ENCODE assay signal across 21 cellular contexts in the genomic region with DNA sequence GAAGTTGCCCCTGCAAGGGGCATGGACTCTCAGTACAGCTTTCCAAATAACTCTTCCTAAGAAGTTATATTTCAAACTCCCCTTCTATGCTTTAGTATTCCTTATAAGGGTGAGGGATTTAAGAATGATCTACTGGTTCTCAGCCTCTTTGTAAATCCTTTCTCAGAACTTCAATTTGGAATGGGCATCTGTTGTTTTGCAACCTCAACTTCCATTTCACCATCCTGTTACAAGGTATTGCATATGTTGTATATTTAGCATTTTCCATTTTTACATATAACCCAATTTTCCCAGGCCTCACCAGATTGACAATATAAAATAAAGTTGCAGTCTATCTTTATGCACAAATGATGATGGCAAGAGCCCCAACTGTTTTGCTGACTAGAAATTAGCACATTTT.
"Had no signal": no experiment of that assay in that cellular context is flagged by ENCODE, and none has a peak within 500 bp of the region (broad histone marks: within the 10 kb centered on the region; RNA-seq: fewer than 3 reads in every experiment).

No MANE protein-coding gene starts in this region.

- ATAC-seq: activated CD4-positive, alpha-beta T cell treated with anti-CD3 and anti-CD28 coated beads for 36 hours; activated naive CD8-positive, alpha-beta T cell treated with anti-CD3 and anti-CD28 coated beads, Interleukin-2, amount 50 U/mL, for 24 hours; left ventricle myocardium superior; psoas muscle; stimulated activated naive B cell treated with anti-CD40 and anti-IgM and Interleukin-4, amounts not matched to agents 10 μg/mL and 1 μg/mL and 100 μg/mL, for 72 hours had no signal

- DNase-seq: activated CD4-positive, alpha-beta T cell treated with anti-CD3 and anti-CD28 coated beads for 36 hours; activated CD4-positive, CD25-positive, alpha-beta regulatory T cell; activated CD8-positive, alpha-beta memory T cell treated with anti-CD3 and anti-CD28 coated beads, Interleukin-2, amount 50 U/mL, for 48 hours; activated naive CD8-positive, alpha-beta T cell treated with anti-CD3 and anti-CD28 coated beads, Interleukin-2, amount 50 U/mL, for 24 hours; activated T-cell treated with anti-CD3 and anti-CD28 coated beads, Interleukin-2, amount 50 U/mL, for 24 hours; left ventricle myocardium superior; naive B cell; occipital lobe; psoas muscle; sigmoid colon; stimulated activated CD4-positive, alpha-beta T cell treated with anti-CD3 and anti-CD28 coated beads, Interleukin-1b, Interleukin-23, amount 100 ng/mL, for 48 hours; stimulated activated CD4-positive, alpha-beta T cell treated with anti-CD3 and anti-CD28 coated beads, Interleukin-4, amount 100 ng/mL, for 4 hours; stimulated activated CD8-positive, alpha-beta memory T cell treated with anti-CD3 and anti-CD28 coated beads, Interleukin-4, amount 100 ng/mL, for 48 hours; stimulated activated naive B cell treated with anti-CD40 and anti-IgM and Interleukin-4, amounts not matched to agents 10 μg/mL and 1 μg/mL and 100 μg/mL, for 72 hours; stomach; T-helper 1 cell; thyroid gland; upper lobe of left lung had no signal

- H3K4me3 ChIP-seq: esophagus muscularis mucosa, psoas muscle, sigmoid colon, smooth muscle cell, stomach, thyroid gland, upper lobe of left lung, vagina had no signal
